In genomic region chr12:111024205-111024794, GRCh38 we compare ENCODE assay signal across 9 cellular contexts. TPM values are rescaled to one million over a fixed set of nuclear protein-coding genes. Genes with fewer than 3 reads are reported as not detected.
DNase-seq lines count a peak whose midpoint lies in the region; ATAC-seq and TF ChIP-seq lines count a peak whose summit lies in the region.
"Had no signal": no experiment of that assay in that cellular context is flagged by ENCODE, and none has a peak within 500 bp of the region (broad histone marks: within the 10 kb centered on the region; RNA-seq: fewer than 3 reads in every experiment).

No MANE protein-coding gene starts in this region.

- no peaks in the 10 kb centered on the region for H4K20me1 ChIP-seq in SK-N-SH (ENCODE audit: insufficient read depth)

- H3K27me3 ChIP-seq in HL-60 (ENCODE audit: insufficient read depth, poor library complexity, severe bottlenecking) (peaks cover 5% of the 10 kb centered on the region), SK-N-SH (ENCODE audit: insufficient read depth) (0 out of 2 replicates have a peak, but pooled peaks cover 8% of the 10 kb centered on the region)

- no peak for TF ChIP-seq EP300 in SK-N-SH (IDR thresholded peaks at IDR 0.05; ENCODE audit: borderline replicate concordance in 1 of 2, low read depth in 1 of 2, low read length in 1 of 2)

- H3K4me1 Mint-ChIP-seq in activated naive CD8-positive, alpha-beta T cell treated with anti-CD3 and anti-CD28 coated beads, Interleukin-2, amount 50 U/mL, for 24 hours, result peaks cover 3% of the 10 kb centered on the region
- no peaks in the 10 kb centered on the region for H3K4me1 Mint-ChIP-seq in immature natural killer cell

- no peaks in the 10 kb centered on the region for H3K36me3 ChIP-seq in SK-N-SH (replicated peaks in 1 of 2; ENCODE audit: control insufficient read depth in 1 of 2, insufficient read depth in 2 of 2, low read length in 1 of 2)

- H3K27ac Mint-ChIP-seq in activated naive CD8-positive, alpha-beta T cell treated with anti-CD3 and anti-CD28 coated beads, Interleukin-2, amount 50 U/mL, for 24 hours, result no peak overlapping the region
- H3K27ac Mint-ChIP-seq in immature natural killer cell, result no peak overlapping the region

- H3K4me3 ChIP-seq in HL-60 (replicated peaks; ENCODE audit: insufficient read depth, low read length) (no peak overlapping the region), SK-N-SH (ENCODE audit: low read depth in 2 of 2, low read length in 1 of 2) (peak overlapping the region in 1 of 2 experiments; percentile 41; a peak in 1 of 4 replicates)

- H3F3A ChIP-seq in SK-N-SH (replicated peaks; ENCODE audit: insufficient read depth), result no peaks in the 10 kb centered on the region

- H3K4me1 ChIP-seq in SK-N-SH (ENCODE audit: control insufficient read depth in 1 of 2, insufficient read depth in 2 of 2, low read depth in 1 of 2, low read length in 1 of 2), result no peaks in the 10 kb centered on the region; a peak in 1 of 4 replicates

- H3K9me3 ChIP-seq in SK-N-SH, result no peaks in the 10 kb centered on the region

- 3% methylated on average over 7 of the region's 8 CpGs for WGBS in SK-N-SH (ENCODE audit: low lambda C conversion rate)

- no peaks in the 10 kb centered on the region for H3K79me2 ChIP-seq in SK-N-SH (ENCODE audit: insufficient read depth)

- H3K36me3 Mint-ChIP-seq in activated naive CD8-positive, alpha-beta T cell treated with anti-CD3 and anti-CD28 coated beads, Interleukin-2, amount 50 U/mL, for 24 hours (ENCODE audit: low read depth), result no peaks in the 10 kb centered on the region
- no peaks in the 10 kb centered on the region for H3K36me3 Mint-ChIP-seq in immature natural killer cell

- no peak overlapping the region for H3K27ac ChIP-seq in HL-60 (replicated peaks)
- no peak overlapping the region for H3K27ac ChIP-seq in SK-N-SH (ENCODE audit: low read depth in 2 of 2, low read length in 1 of 2)

- H3K9ac ChIP-seq in SK-N-SH, result no peak overlapping the region

- CTCF ChIA-PET in SK-N-SH (lab: Yijun Ruan, JAX), result interaction anchor here (0.6 to 5.9 kb wide), 45 partner anchors 9 to 427 kb away, joined by 3 to 75 read pairs (median 4); partner anchors contain the start of gene CUX2

- H3K4me2 ChIP-seq in SK-N-SH, result no peak overlapping the region

- H3K27me3 Mint-ChIP-seq in activated naive CD8-positive, alpha-beta T cell treated with anti-CD3 and anti-CD28 coated beads, Interleukin-2, amount 50 U/mL, for 24 hours, result peaks cover 28% of the 10 kb centered on the region
- peaks cover 6 to 13% (median 11%) of the 10 kb centered on the region in 3 donors for H3K27me3 Mint-ChIP-seq in immature natural killer cell (ENCODE audit: low read depth in 3 of 3)

- H3K9me2 ChIP-seq in SK-N-SH, result no peaks in the 10 kb centered on the region

- DNase-seq in COR-L47 (lab: John Stamatoyannopoulos, UW), result peak; percentile 31
- DNase-seq in HL-60 (ENCODE audit: low read depth in 1 of 2, low spot score in 1 of 2), result peak in 1 of 2 experiments; percentile 53
- peak; percentile 83 for DNase-seq in SK-N-SH
- peak; percentile 62 for DNase-seq in activated naive CD8-positive, alpha-beta T cell treated with anti-CD3 and anti-CD28 coated beads, Interleukin-2, amount 50 U/mL, for 24 hours
- peak in 2 of 3 donors; percentile 9 to 11 for DNase-seq in immature natural killer cell
- DNase-seq in stimulated activated CD4-positive, alpha-beta T cell treated with anti-CD3 and anti-CD28 coated beads, Interleukin-4, amount 100 ng/mL, for 1 hour, result peak; percentile 51
- no peak for DNase-seq in mesenteric fat pad (ENCODE audit: low spot score)

- TF ChIP-seq CTCF in HL-60 (IDR thresholded peaks at IDR 0.05; ENCODE audit: insufficient read depth, low read length) (peak; percentile 52), SK-N-SH (IDR thresholded peaks at IDR 0.05) (peak; percentile 70)

- POLR2A ChIA-PET in SK-N-SH (lab: Yijun Ruan, JAX), result no interaction called here

- H3K4me3 Mint-ChIP-seq in activated naive CD8-positive, alpha-beta T cell treated with anti-CD3 and anti-CD28 coated beads, Interleukin-2, amount 50 U/mL, for 24 hours, result no peak overlapping the region
- H3K4me3 Mint-ChIP-seq in immature natural killer cell, result no peak overlapping the region

- no peak overlapping the region for H2AFZ ChIP-seq in SK-N-SH (ENCODE audit: low read depth)

- H3K9me3 Mint-ChIP-seq in activated naive CD8-positive, alpha-beta T cell treated with anti-CD3 and anti-CD28 coated beads, Interleukin-2, amount 50 U/mL, for 24 hours, result no peaks in the 10 kb centered on the region
- H3K9me3 Mint-ChIP-seq in immature natural killer cell, result no peaks in the 10 kb centered on the region

- ATAC-seq in activated naive CD8-positive, alpha-beta T cell treated with anti-CD3 and anti-CD28 coated beads, Interleukin-2, amount 50 U/mL, for 24 hours, result peak; percentile 78
- ATAC-seq in GM19395 (IDR thresholded peaks at IDR 0.05; ENCODE audit: unreplicated experiment), result no peak

- TF ChIP-seq RAD21 in SK-N-SH (IDR thresholded peaks at IDR 0.05; ENCODE audit: low read length), result peak; percentile 90

TF ChIP-seq in SK-N-SH, 30 proteins besides CTCF, POLR2A, EP300 and RAD21:
- TF ChIP-seq RCOR1 (IDR thresholded peaks at IDR 0.05; ENCODE audit: low read length) (no peak), TEAD4 (IDR thresholded peaks at IDR 0.05; ENCODE audit: borderline replicate concordance, insufficient read depth) (no peak), CHD2 (IDR thresholded peaks at IDR 0.05; ENCODE audit: low read length, partially characterized antibody) (no peak), SMC3 (IDR thresholded peaks at IDR 0.05; ENCODE audit: low read depth, low read length) (peak; percentile 93)

RNA-seq across cellular contexts. Expression of gene CUX2, which starts 9.7 kb away (rescaled TPM):
- polyA plus RNA-seq in SK-N-SH (2012; rRNA removed), result 0.07 and 0.08 TPM in 2 replicates
- 0.14 and 0.37 TPM in 2 replicates for polyA plus RNA-seq in SK-N-SH (2012; cell fraction: cytosol; rRNA removed)
- 0.08 and 0.18 TPM in 2 replicates for polyA plus RNA-seq in SK-N-SH (2012; cell fraction: nucleus; rRNA removed)
- not detected for polyA plus RNA-seq in immature natural killer cell
- 0.10 TPM for total RNA-seq in mesenteric fat pad
- total RNA-seq: T-helper 2 cell treated with Interferon-gamma antibody and Interleukin-4, amounts not matched to agents 100 ng/mL and 5 ng/mL, for 36 hours had no signal
